Comparison of ENCODE assay signal across 27 cellular contexts in the genomic region with DNA sequence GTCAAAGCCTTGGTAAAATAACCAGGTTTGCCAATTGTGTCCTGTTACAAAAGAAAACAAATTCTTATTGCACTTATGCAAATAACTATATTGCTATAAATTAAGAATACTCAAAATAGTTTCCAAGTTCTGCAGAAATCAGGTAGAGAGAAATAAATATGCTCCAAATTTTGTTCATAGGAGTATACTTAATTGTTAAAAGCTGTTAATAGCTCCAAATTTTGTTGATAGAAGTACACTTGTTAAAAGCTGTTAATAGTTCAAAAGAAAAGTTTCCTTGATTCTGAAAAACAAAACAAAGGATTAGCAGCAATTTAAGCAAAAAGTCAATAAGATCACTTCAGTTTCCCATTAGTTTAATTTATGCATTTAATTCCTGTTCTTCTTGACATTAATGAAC. TPM values are rescaled to one million over a fixed set of nuclear protein-coding genes. Genes with fewer than 3 reads are reported as not detected.
DNase-seq lines count a peak whose midpoint lies in the region; ATAC-seq, FAIRE-seq and TF ChIP-seq lines count a peak whose summit lies in the region.
"Had no signal": no experiment of that assay in that cellular context is flagged by ENCODE, and none has a peak within 500 bp of the region (broad histone marks: within the 10 kb centered on the region; RNA-seq: fewer than 3 reads in every experiment).

No MANE protein-coding gene starts in this region.

- no peaks in the 10 kb centered on the region for H3K4me1 Mint-ChIP-seq in progenitor cell of endocrine pancreas (ENCODE audit: low read depth)
- H3K4me1 Mint-ChIP-seq: CD14-positive monocyte; CD8-positive, alpha-beta memory T cell; GM23338; H9 had no signal

- peaks cover 2% of the 10 kb centered on the region for H3K36me3 Mint-ChIP-seq in progenitor cell of endocrine pancreas (ENCODE audit: insufficient read depth)
- H3K36me3 Mint-ChIP-seq: CD14-positive monocyte; CD8-positive, alpha-beta memory T cell had no signal

- H3K9me3 Mint-ChIP-seq in progenitor cell of endocrine pancreas (ENCODE audit: low read depth) = peaks cover 20% of the 10 kb centered on the region
- H3K9me3 Mint-ChIP-seq: HFFc6 had no signal

- no peak for ATAC-seq in HG03469 (IDR thresholded peaks at IDR 0.05; ENCODE audit: unreplicated experiment)
- ATAC-seq: A549, GM23338, HCT116 had no signal

- TF ChIP-seq CTCF in astrocyte of the spinal cord (IDR thresholded peaks at IDR 0.05; ENCODE audit: low read depth, low read length) (no peak), progenitor cell of endocrine pancreas (IDR thresholded peaks at IDR 0.05; ENCODE audit: unreplicated experiment) (no peak)

- DNase-seq in NAMALWA (ENCODE audit: low spot score) (peak; percentile 39), astrocyte of the spinal cord (ENCODE audit: low read depth, low spot score) (peak; percentile 2), iris pigment epithelial cell (ENCODE audit: low read depth) (peak; percentile 1), progenitor cell of endocrine pancreas (ENCODE audit: low spot score, unreplicated experiment) (no peak), Kasumi-1 (lab: John Stamatoyannopoulos, UW) (no peak), hippocampal formation (lab: John Stamatoyannopoulos, UW) (no peak)
- DNase-seq: ACHN; AML-193; BE2C; CD4-positive, alpha-beta T cell; CD8-positive, alpha-beta memory T cell; DMS 273 treated with DMSO at 0.1 percent for 48 hours; DMS79; EL; GF-D8; H9; HFFc6 had no signal

- no peaks in the 10 kb centered on the region for H3K27me3 Mint-ChIP-seq in progenitor cell of endocrine pancreas
- H3K27me3 Mint-ChIP-seq: CD4-positive, alpha-beta T cell; CD8-positive, alpha-beta memory T cell had no signal

- H3K4me3 ChIP-seq in astrocyte of the spinal cord (ENCODE audit: low read depth, low read length) = no peak overlapping the region
- H3K4me3 ChIP-seq: A549; BLaER1 treated with 17β-estradiol and CSF1 and Interleukin-3, amounts not matched to agents 10 nM and 100 nM; GM23338 had no signal

- peak; percentile 6 for FAIRE-seq in A204.1 (lab: Jason Lieb, UNC)
- FAIRE-seq: A549, D721Med, GM12891, GM18507 had no signal

- in situ Hi-C loops in astrocyte of the spinal cord (cut with HindIII; ENCODE audit: low sequenced_read_pairs) = no loop called here

- H3K4me3 Mint-ChIP-seq in progenitor cell of endocrine pancreas (ENCODE audit: low read depth) = no peak overlapping the region
- H3K4me3 Mint-ChIP-seq: CD14-positive monocyte; CD4-positive, alpha-beta T cell; CD8-positive, alpha-beta memory T cell; GM23338; H9; HFFc6 had no signal

- H3K27ac Mint-ChIP-seq in progenitor cell of endocrine pancreas = no peak overlapping the region
- H3K27ac Mint-ChIP-seq: CD14-positive monocyte; CD4-positive, alpha-beta T cell; CD8-positive, alpha-beta memory T cell; GM23338; H9; HFFc6 had no signal

RNA-seq across cellular contexts. Expression of gene ZNF138, which starts 46.4 kb away (rescaled TPM):
- 21.3 and 21.7 TPM in 2 replicates for total RNA-seq in progenitor cell of endocrine pancreas

Comparison
In these comparisons a context has a peak if more than half of its experiments do, and no peak if none do; other contexts are left out.
1. DNase-seq: peak in NAMALWA (single experiment), astrocyte of the spinal cord (single experiment) and iris pigment epithelial cell (single experiment); none in progenitor cell of endocrine pancreas (single experiment), Kasumi-1 (0 of 2) and hippocampal formation (0 of 2).